22 cellular contexts compared by ENCODE assay signal in the genomic region with DNA sequence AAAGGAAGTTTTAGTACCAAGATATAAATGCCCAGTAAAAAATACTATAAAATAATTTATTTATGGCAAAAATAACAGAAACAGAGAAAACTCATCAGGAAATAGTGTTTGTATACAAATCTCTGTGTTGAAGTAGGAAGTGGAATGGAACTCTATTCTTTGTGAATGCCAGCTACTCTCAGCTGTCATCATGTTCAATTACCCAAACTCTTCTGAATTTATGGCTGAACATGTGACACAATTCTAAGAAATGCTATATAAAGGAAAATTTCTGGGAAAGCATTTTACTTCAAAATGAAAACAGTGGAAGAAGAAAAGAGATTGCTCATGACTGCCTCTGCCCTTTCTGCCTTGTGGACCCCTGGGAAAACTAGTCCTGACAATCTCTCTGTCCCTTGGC.
A peak's percentile ranks its signal among the peaks of the same experiment; 100 is the strongest.
DNase-seq lines count a peak whose midpoint lies in the region; ATAC-seq and TF ChIP-seq lines count a peak whose summit lies in the region.
"Had no signal": no experiment of that assay in that cellular context is flagged by ENCODE, and none has a peak within 500 bp of the region (broad histone marks: within the 10 kb centered on the region; RNA-seq: fewer than 3 reads in every experiment).

No MANE protein-coding gene starts in this region.

- H3K4me3 ChIP-seq in foreskin fibroblast (ENCODE audit: low read depth in 1 of 2, low read length in 2 of 2) (no peak overlapping the region), stomach (no peak overlapping the region)

- intact Hi-C loops in stomach (cut with DNase I; ENCODE audit: low total_unique reads) = no loop called here

- no peaks in the 10 kb centered on the region for H3K36me3 ChIP-seq in stomach
- H3K36me3 ChIP-seq: brain microvascular endothelial cell, WERI-Rb-1 had no signal

- TF ChIP-seq EP300 in stomach (IDR thresholded peaks at IDR 0.05) = no peak

- H3K27me3 ChIP-seq in stomach = no peaks in the 10 kb centered on the region
- H3K27me3 ChIP-seq: brain microvascular endothelial cell had no signal

- no peak for TF ChIP-seq POLR2A in stomach (IDR thresholded peaks at IDR 0.05)

- TF ChIP-seq CTCF in foreskin fibroblast (IDR thresholded peaks at IDR 0.05; ENCODE audit: low read depth, low read length) (no peak), stomach (IDR thresholded peaks at IDR 0.05) (no peak)

- DNase-seq in AG20443 (ENCODE audit: low spot score) (peak; percentile 8), OCI-M1 (lab: John Stamatoyannopoulos, UW) (peak; percentile 89), foreskin fibroblast (peak; percentile 27 to 31), stomach (no peak), AG08395 (ENCODE audit: low spot score) (no peak), left lobe of liver (ENCODE audit: low spot score) (no peak)
- DNase-seq: activated CD4-positive, alpha-beta T cell treated with anti-CD3 and anti-CD28 coated beads, Interleukin-2, amount 50 U/mL, for 48 hours; activated naive CD4-positive, alpha-beta T cell treated with anti-CD3 and anti-CD28 coated beads for 36 hours; activated T-cell treated with anti-CD3 and anti-CD28 coated beads for 4 hours; CD4-positive, alpha-beta T cell; erythroblast; MM.1S; naive B cell; NCI-H1930; stimulated activated CD4-positive, alpha-beta T cell treated with anti-CD3 and anti-CD28 coated beads, Interleukin-4, amount 100 ng/mL, for 4 hours; T-helper 1 cell; WERI-Rb-1 had no signal

- peak overlapping the region in 3 of 5 donors; percentile 12 to 32 (median 28) for H3K27ac ChIP-seq in stomach
- H3K27ac ChIP-seq: brain microvascular endothelial cell, parathyroid adenoma, WERI-Rb-1 had no signal

- no peaks in the 10 kb centered on the region for H3K4me1 ChIP-seq in stomach
- H3K4me1 ChIP-seq: parathyroid adenoma had no signal

- no peaks in the 10 kb centered on the region for H3K9me3 ChIP-seq in stomach

- no peak for ATAC-seq in HG03097 (IDR thresholded peaks at IDR 0.05; ENCODE audit: low FRiP score, unreplicated experiment)
- ATAC-seq in HG03196 (IDR thresholded peaks at IDR 0.05; ENCODE audit: unreplicated experiment) = no peak
- no peak for ATAC-seq in left lobe of liver
- ATAC-seq: HepG2 had no signal

Comparison
In these comparisons a context has a peak if more than half of its experiments do, and no peak if none do; other contexts are left out.
1. DNase-seq: peak in AG20443 (single experiment), OCI-M1 (single experiment) and foreskin fibroblast (2 of 2); none in stomach (single experiment), AG08395 (single experiment) and left lobe of liver (single experiment).